In the genomic region with DNA sequence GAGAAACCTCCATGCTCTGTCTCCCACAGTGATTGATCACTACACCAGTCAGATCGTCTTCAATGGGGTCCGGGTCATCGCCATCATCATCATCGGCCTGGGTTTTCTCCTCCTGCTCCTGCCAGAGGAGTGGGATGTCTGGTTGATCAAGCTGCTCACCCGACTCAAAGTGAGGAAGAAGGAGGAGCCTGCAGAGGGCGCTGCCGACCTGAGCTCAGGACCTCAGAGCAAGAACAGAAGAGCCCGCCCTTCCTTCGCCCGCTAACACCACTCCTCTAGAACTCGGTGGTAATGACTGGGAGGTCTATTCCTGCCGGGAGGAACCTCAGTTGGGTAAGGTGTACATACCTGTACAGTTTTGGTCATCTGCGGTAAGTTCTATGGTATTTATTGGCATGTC, we compare ENCODE assay signal across 9 cellular contexts. TPM values are rescaled to one million over a fixed set of nuclear protein-coding genes. Genes with fewer than 3 reads are reported as not detected.
DNase-seq lines count a peak whose midpoint lies in the region; ATAC-seq and TF ChIP-seq lines count a peak whose summit lies in the region.
"Had no signal": no experiment of that assay in that cellular context is flagged by ENCODE, and none has a peak within 500 bp of the region (broad histone marks: within the 10 kb centered on the region; RNA-seq: fewer than 3 reads in every experiment).

No MANE protein-coding gene starts in this region.

- TF ChIP-seq CTCF in LNCAP (IDR thresholded peaks at IDR 0.05) (peak; percentile 88), WERI-Rb-1 (IDR thresholded peaks at IDR 0.05; ENCODE audit: low read depth, low read length) (peak; percentile 98)

- TF ChIP-seq POLR2A in erythroblast (IDR thresholded peaks at IDR 0.05; ENCODE audit: low read length), result no peak

- H3K9me3 ChIP-seq in WERI-Rb-1 (ENCODE audit: severe bottlenecking), result no peaks in the 10 kb centered on the region

- no peak for ATAC-seq in HG03439 (IDR thresholded peaks at IDR 0.05; ENCODE audit: unreplicated experiment)

- peaks cover 50% of the 10 kb centered on the region for H3K27me3 ChIP-seq in WERI-Rb-1 (ENCODE audit: insufficient read depth, low read depth, severe bottlenecking)

- DNase-seq in GF-D8 (lab: John Stamatoyannopoulos, UW), result peak; percentile 20
- DNase-seq in WERI-Rb-1, result peak; percentile 95
- peak; percentile 62 to 79 for DNase-seq in erythroblast (lab: John Stamatoyannopoulos, UW)
- DNase-seq in stimulated activated CD4-positive, alpha-beta T cell treated with anti-CD3 and anti-CD28 coated beads, Interleukin-1b, Interleukin-23, amount 100 ng/mL, for 4 hours (ENCODE audit: low read depth in 2 of 2), result peak; percentile 39 to 49
- no peak for DNase-seq in mesenteric fat pad (ENCODE audit: low spot score)
- DNase-seq in NCI-H226, result no peak
- DNase-seq: naive B cell had no signal

- H3K27ac ChIP-seq in WERI-Rb-1, result no peak overlapping the region

- H3K36me3 ChIP-seq in WERI-Rb-1, result no peaks in the 10 kb centered on the region

- H3K4me3 ChIP-seq in WERI-Rb-1 (ENCODE audit: low read depth, low read length), result no peak overlapping the region

RNA-seq across cellular contexts. Expression of a gene that starts 50.3 kb away (rescaled TPM):
- 28.0 TPM for total RNA-seq in mesenteric fat pad

Comparison
In these comparisons a context has a peak if more than half of its experiments do, and no peak if none do; other contexts are left out.
1. DNase-seq: peak in GF-D8 (single experiment), WERI-Rb-1 (single experiment), erythroblast (2 of 2) and stimulated activated CD4-positive, alpha-beta T cell treated with anti-CD3 and anti-CD28 coated beads, Interleukin-1b, Interleukin-23, amount 100 ng/mL, for 4 hours (2 of 2); none in mesenteric fat pad (single experiment) and NCI-H226 (single experiment).